ENCODE assay signal across 8 cellular contexts in the genomic region with DNA sequence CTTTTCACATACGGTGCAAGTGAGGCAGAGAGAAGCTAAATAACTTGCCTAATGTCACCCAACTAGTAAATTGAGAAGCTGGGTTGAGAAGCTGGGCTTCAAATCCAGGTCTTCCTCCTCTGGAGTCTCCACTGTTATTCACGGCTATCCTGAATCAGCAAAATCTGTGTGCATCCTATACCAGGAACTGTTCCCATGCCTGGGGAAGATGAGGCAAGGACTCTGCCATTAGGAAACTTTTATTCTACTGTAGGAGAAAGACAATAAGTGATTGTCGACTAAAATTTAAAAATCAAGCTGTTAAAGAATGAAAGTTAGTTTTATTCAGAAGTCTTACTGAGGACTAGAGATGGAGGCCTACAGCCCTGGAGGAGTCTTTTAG. TPM values are rescaled to one million over a fixed set of nuclear protein-coding genes. Genes with fewer than 3 reads are reported as not detected.
A peak's percentile ranks its signal among the peaks of the same experiment; 100 is the strongest.
DNase-seq lines count a peak whose midpoint lies in the region; ATAC-seq and TF ChIP-seq lines count a peak whose summit lies in the region.

No MANE protein-coding gene starts in this region.

- H3K27ac ChIP-seq in ACC112 (ENCODE audit: low read depth, low read length) (no peak overlapping the region; the same call in 1 of the 2 replicates), mammary epithelial cell (ENCODE audit: insufficient read depth, low read depth, low read length) (no peak overlapping the region), muscle layer of colon (ENCODE audit: low read depth, low read length) (peak overlapping the region; percentile 39)

- no peak for ATAC-seq in HG03342 (IDR thresholded peaks at IDR 0.05; ENCODE audit: unreplicated experiment)
- no peak for ATAC-seq in HG03139 (IDR thresholded peaks at IDR 0.05; ENCODE audit: unreplicated experiment)

- H3K4me1 ChIP-seq in ACC112 (ENCODE audit: control insufficient read depth, insufficient read depth, low read length, unreplicated experiment): no peaks in the 10 kb centered on the region
- peaks cover 8% of the 10 kb centered on the region for H3K4me1 ChIP-seq in mammary epithelial cell (ENCODE audit: insufficient read depth, low read length)
- no peaks in the 10 kb centered on the region for H3K4me1 ChIP-seq in muscle layer of colon (ENCODE audit: insufficient read depth, low read length)
- no peaks in the 10 kb centered on the region for H3K4me1 ChIP-seq in BE2C

- intact Hi-C loops in mammary epithelial cell (cut with micrococcal nuclease): loop anchor here (5.0 to 10.0 kb wide), 2 partner anchors 246 to 358 kb away; partner anchors contain the start of gene NFXL1

- DNase-seq in Jurkat, Clone E6-1 (ENCODE audit: low read depth, low spot score): no peak
- DNase-seq in mammary epithelial cell (no peak), BE2C (no peak)
- DNase-seq in stimulated activated CD4-positive, alpha-beta T cell treated with anti-CD3 and anti-CD28 coated beads, Interleukin-2, amount 100 ng/mL, for 48 hours: no peak

- no peaks in the 10 kb centered on the region for H4K20me1 ChIP-seq in mammary epithelial cell (ENCODE audit: insufficient read depth, low read length)

- H3K36me3 ChIP-seq in ACC112 (ENCODE audit: insufficient read depth, low read length) (no peaks in the 10 kb centered on the region), mammary epithelial cell (ENCODE audit: insufficient read depth, low read length) (no peaks in the 10 kb centered on the region), muscle layer of colon (ENCODE audit: insufficient read depth, low read length) (no peaks in the 10 kb centered on the region), BE2C (no peaks in the 10 kb centered on the region)

- no TSS peak for BruUV-seq in mammary epithelial cell (replicated peaks; lab: Mats Ljungman, UMichigan)

- 95% methylated on average over 3 of the region's 3 CpGs for WGBS in mammary epithelial cell (ENCODE audit: low coverage, missing lambda C conversion rate)

- H3K9ac ChIP-seq in mammary epithelial cell (ENCODE audit: insufficient read depth, low read length) (no peak overlapping the region), muscle layer of colon (ENCODE audit: low read length) (peak overlapping the region; percentile 19)

- peak overlapping the region; percentile 80 for H3K4me2 ChIP-seq in mammary epithelial cell (ENCODE audit: insufficient read depth, low read depth, low read length)

- in situ Hi-C loops in mammary epithelial cell (cut with MboI; ENCODE audit: low sequenced_read_pairs in 2 of 2): no loop called here

- dilution Hi-C loops in mammary epithelial cell (cut with HindIII; ENCODE audit: low sequenced_read_pairs): no loop called here

- H3K9me3 ChIP-seq in mammary epithelial cell (replicated peaks; ENCODE audit: insufficient read depth, low read length) (no peaks in the 10 kb centered on the region), muscle layer of colon (ENCODE audit: low read length) (no peaks in the 10 kb centered on the region), BE2C (no peaks in the 10 kb centered on the region)

- peak overlapping the region; percentile 93 for H3K4me3 ChIP-seq in ACC112 (ENCODE audit: low read depth, low read length)
- H3K4me3 ChIP-seq in Jurkat, Clone E6-1 (ENCODE audit: low read length): peak overlapping the region; percentile 60
- H3K4me3 ChIP-seq in mammary epithelial cell (replicated peaks in 1 of 3; ENCODE audit: insufficient read depth in 1 of 3, low read depth in 2 of 3, low read length in 3 of 3): peak overlapping the region in 2 of 3 experiments; percentile 27 to 54
- H3K4me3 ChIP-seq in muscle layer of colon (ENCODE audit: low read depth in 1 of 2, low read length in 2 of 2): peak overlapping the region; percentile 63 to 83
- no peak overlapping the region for H3K4me3 ChIP-seq in BE2C (ENCODE audit: low read depth, low read length)

- no peaks in the 10 kb centered on the region for H3K79me2 ChIP-seq in ACC112 (ENCODE audit: control insufficient read depth, insufficient read depth, low read length, unreplicated experiment)
- no peaks in the 10 kb centered on the region for H3K79me2 ChIP-seq in mammary epithelial cell (ENCODE audit: insufficient read depth, low read length)

- TF ChIP-seq CTCF in mammary epithelial cell (conservative IDR thresholded peaks at IDR 0.05 in 1 of 2, IDR thresholded peaks at IDR 0.05 in 1 of 2; ENCODE audit: extremely low read depth in 1 of 2, insufficient read depth in 1 of 2, low read depth in 1 of 2, low read length in 2 of 2) (no peak), BE2C (IDR thresholded peaks at IDR 0.05; ENCODE audit: low read depth, low read length) (no peak)

- peak overlapping the region; percentile 26 for H2AFZ ChIP-seq in ACC112 (ENCODE audit: low read length, unreplicated experiment)
- H2AFZ ChIP-seq in mammary epithelial cell (ENCODE audit: low read depth, low read length): peak overlapping the region; percentile 85

- no peaks in the 10 kb centered on the region for H3K27me3 ChIP-seq in ACC112 (ENCODE audit: insufficient read depth, low read length)
- H3K27me3 ChIP-seq in mammary epithelial cell (ENCODE audit: insufficient read depth, low read length): no peaks in the 10 kb centered on the region
- H3K27me3 ChIP-seq in muscle layer of colon (ENCODE audit: control insufficient read depth in 1 of 2, insufficient read depth in 2 of 2, low read length in 2 of 2): no peaks in the 10 kb centered on the region
- H3K27me3 ChIP-seq in BE2C: 0 out of 2 replicates have a peak, but pooled peaks cover 3% of the 10 kb centered on the region

- CTCF ChIA-PET in mammary epithelial cell (lab: Charles Lee; ENCODE audit: low non-redundant PET): no interaction called here

RNA-seq across cellular contexts. Expression of gene TEC, which starts 0.9 kb away (rescaled TPM):
- 1.0 TPM for polyA plus RNA-seq in Jurkat, Clone E6-1 (2012; ENCODE audit: insufficient read depth, insufficient read length)
- under 1 TPM; 0.33 to 0.67 TPM for total RNA-seq in mammary epithelial cell
- polyA plus RNA-seq in mammary epithelial cell: 0.17 TPM
- not detected for polyA minus RNA-seq in mammary epithelial cell
- not detected for polyA plus RNA-seq in BE2C (2012; ENCODE audit: insufficient read depth, insufficient read length, low read depth)
